29 cellular contexts compared by ENCODE assay signal in genomic region chr17:67232441-67232840, GRCh38.
"Had no signal": no experiment of that assay in that cellular context is flagged by ENCODE, and none has a peak within 500 bp of the region (broad histone marks: within the 10 kb centered on the region; RNA-seq: fewer than 3 reads in every experiment).

No MANE protein-coding gene starts in this region.

- H3K4me3 Mint-ChIP-seq: natural killer cell; nephron; neural progenitor cell; stimulated activated effector memory CD8-positive, alpha-beta T cell treated with anti-CD3 and anti-CD28 coated beads, Interleukin-12 subunit alpha, Interleukin-12 subunit beta, amount 100 ng/mL, for 72 hours; stimulated activated naive B cell treated with anti-CD40 and anti-IgM and Interleukin-4, amounts not matched to agents 10 μg/mL and 1 μg/mL and 100 μg/mL, for 72 hours; stimulated activated naive CD8-positive, alpha-beta T cell treated with anti-CD3 and anti-CD28 coated beads, Interleukin-15, amount 100 ng/mL, for 72 hours; type B pancreatic cell had no signal

- H3K9me3 ChIP-seq: ovary, psoas muscle, right lobe of liver, sigmoid colon, suprapubic skin, testis, tibial artery, transverse colon, upper lobe of right lung, uterus had no signal

- ATAC-seq: natural killer cell; psoas muscle; right cardiac atrium; right lobe of liver; stimulated activated effector memory CD8-positive, alpha-beta T cell treated with anti-CD3 and anti-CD28 coated beads, Interleukin-12 subunit alpha, Interleukin-12 subunit beta, amount 100 ng/mL, for 72 hours; stimulated activated naive B cell treated with anti-CD40 and anti-IgM and Interleukin-4, amounts not matched to agents 10 μg/mL and 1 μg/mL and 100 μg/mL, for 72 hours; stimulated activated naive CD8-positive, alpha-beta T cell treated with anti-CD3 and anti-CD28 coated beads, Interleukin-15, amount 100 ng/mL, for 72 hours; stimulated activated naive CD8-positive, alpha-beta T cell treated with anti-CD3 and anti-CD28 coated beads, Interleukin-15, Interleukin-2, amounts not matched to agents 100 U/mL and 50 U/mL, for 24 hours; upper lobe of right lung had no signal

- H3K9ac ChIP-seq: neural progenitor cell, parathyroid adenoma had no signal

- DNase-seq: natural killer cell; occipital lobe; ovary; posterior cingulate gyrus; psoas muscle; right cardiac atrium; right lobe of liver; sigmoid colon; small intestine; stimulated activated CD4-positive, alpha-beta T cell treated with anti-CD3 and anti-CD28 coated beads, Interleukin-15, amount 100 ng/mL, for 24 hours; stimulated activated CD4-positive, alpha-beta T cell treated with anti-CD3 and anti-CD28 coated beads, Interleukin-2, amount 100 ng/mL, for 24 hours; stimulated activated CD4-positive, alpha-beta T cell treated with anti-CD3 and anti-CD28 coated beads, Interleukin-2, amount 100 ng/mL, for 48 hours; stimulated activated CD4-positive, alpha-beta T cell treated with anti-CD3 and anti-CD28 coated beads, Interleukin-4, amount 100 ng/mL, for 24 hours; stimulated activated naive B cell treated with anti-CD40 and anti-IgM and Interleukin-4, amounts not matched to agents 10 μg/mL and 1 μg/mL and 100 μg/mL, for 72 hours; stimulated activated naive CD8-positive, alpha-beta T cell treated with anti-CD3 and anti-CD28 coated beads, Interleukin-15, amount 100 ng/mL, for 72 hours; stimulated activated naive CD8-positive, alpha-beta T cell treated with anti-CD3 and anti-CD28 coated beads, Interleukin-15, Interleukin-2, amounts not matched to agents 100 U/mL and 50 U/mL, for 24 hours; substantia nigra; testis; tibial artery; transverse colon; upper lobe of right lung; uterus had no signal

- H3K4me3 ChIP-seq: neural progenitor cell, ovary, psoas muscle, right lobe of liver, sigmoid colon, suprapubic skin, testis, tibial artery, transverse colon, upper lobe of right lung, uterus had no signal

- H3K9me3 Mint-ChIP-seq: natural killer cell; nephron; neural progenitor cell; stimulated activated effector memory CD8-positive, alpha-beta T cell treated with anti-CD3 and anti-CD28 coated beads, Interleukin-12 subunit alpha, Interleukin-12 subunit beta, amount 100 ng/mL, for 72 hours; stimulated activated naive B cell treated with anti-CD40 and anti-IgM and Interleukin-4, amounts not matched to agents 10 μg/mL and 1 μg/mL and 100 μg/mL, for 72 hours; stimulated activated naive CD8-positive, alpha-beta T cell treated with anti-CD3 and anti-CD28 coated beads, Interleukin-15, amount 100 ng/mL, for 72 hours; type B pancreatic cell had no signal

- H3K36me3 ChIP-seq: neural progenitor cell, ovary, uterus had no signal

- H3K4me1 Mint-ChIP-seq: neural progenitor cell had no signal

- H3K27ac ChIP-seq: neural progenitor cell, ovary, parathyroid adenoma, psoas muscle, right lobe of liver, sigmoid colon, suprapubic skin, testis, tibial artery, transverse colon, upper lobe of right lung, uterus had no signal

- H3K27ac Mint-ChIP-seq: nephron; neural progenitor cell; progenitor cell of endocrine pancreas; stimulated activated effector memory CD8-positive, alpha-beta T cell treated with anti-CD3 and anti-CD28 coated beads, Interleukin-12 subunit alpha, Interleukin-12 subunit beta, amount 100 ng/mL, for 72 hours; stimulated activated naive B cell treated with anti-CD40 and anti-IgM and Interleukin-4, amounts not matched to agents 10 μg/mL and 1 μg/mL and 100 μg/mL, for 72 hours; stimulated activated naive CD8-positive, alpha-beta T cell treated with anti-CD3 and anti-CD28 coated beads, Interleukin-15, amount 100 ng/mL, for 72 hours; type B pancreatic cell had no signal

- H3K27me3 Mint-ChIP-seq: progenitor cell of endocrine pancreas; stimulated activated naive B cell treated with anti-CD40 and anti-IgM and Interleukin-4, amounts not matched to agents 10 μg/mL and 1 μg/mL and 100 μg/mL, for 72 hours; stimulated activated naive CD8-positive, alpha-beta T cell treated with anti-CD3 and anti-CD28 coated beads, Interleukin-15, amount 100 ng/mL, for 72 hours; type B pancreatic cell had no signal
